ENCODE assay signal across 16 cellular contexts in the genomic region with DNA sequence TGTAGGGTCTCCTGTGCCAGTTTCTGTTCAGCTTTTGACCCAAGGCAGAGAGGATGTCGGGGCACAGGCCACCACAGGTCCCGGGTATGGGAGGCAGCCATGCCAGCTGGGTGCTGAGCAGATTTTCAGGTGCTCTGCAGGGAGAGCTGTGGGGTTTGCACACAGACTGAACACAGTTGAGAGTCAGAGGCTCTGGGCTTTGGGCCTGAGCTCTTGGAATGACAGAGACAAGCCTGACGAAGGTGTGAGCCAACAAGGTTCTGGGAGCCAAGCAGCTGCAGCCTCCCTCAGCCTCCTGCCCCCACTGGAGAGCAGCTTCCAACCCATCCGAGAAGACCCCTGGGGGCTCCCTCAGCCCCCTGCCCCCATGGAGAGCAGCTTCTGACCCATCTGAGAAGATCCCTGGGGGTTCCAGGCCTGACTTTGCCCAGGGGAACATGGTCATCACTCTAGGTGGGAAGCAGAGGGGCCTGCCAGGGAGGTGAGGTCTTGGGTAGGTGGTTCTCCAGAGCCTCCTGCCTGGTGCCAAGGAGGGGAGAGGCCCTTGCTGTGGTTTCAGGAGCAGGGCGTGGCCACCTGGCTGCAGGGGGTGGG. TPM values are rescaled to one million over a fixed set of nuclear protein-coding genes. Genes with fewer than 3 reads are reported as not detected.
DNase-seq lines count a peak whose midpoint lies in the region; ATAC-seq and TF ChIP-seq lines count a peak whose summit lies in the region.
"Had no signal": no experiment of that assay in that cellular context is flagged by ENCODE, and none has a peak within 500 bp of the region (broad histone marks: within the 10 kb centered on the region; RNA-seq: fewer than 3 reads in every experiment).

No MANE protein-coding gene starts in this region.

- CTCF ChIA-PET in activated naive CD4-positive, alpha-beta T cell treated with anti-CD3 and anti-CD28 coated beads, Interleukin-2, amount 10 ng/mL, durations not matched to agents 7 days and 5 days (lab: Charles Lee): interaction anchor here (0.5 to 1.6 kb wide), 2 partner anchors 51 to 90 kb away, joined by 3 read pairs; no protein-coding TSS in a partner anchor
- CTCF ChIA-PET in PC-3 (lab: Charles Lee): no interaction called here

- H4K20me1 ChIP-seq in PC-3 (ENCODE audit: low read length): peaks cover 84% of the 10 kb centered on the region

- POLR2A ChIA-PET in PC-3 (lab: Charles Lee; ENCODE audit: unreplicated experiment): no interaction called here

- H3K27ac ChIP-seq in PC-3 (ENCODE audit: low read length): no peak overlapping the region
- no peak overlapping the region for H3K27ac ChIP-seq in skeletal muscle tissue (ENCODE audit: low read depth, low read length)

- peak overlapping the region; percentile 7; the same call in 1 of the 2 replicates for H3K4me2 ChIP-seq in PC-3 (ENCODE audit: low read length)

- peaks cover 55% of the 10 kb centered on the region for H3K4me1 Mint-ChIP-seq in activated naive CD4-positive, alpha-beta T cell treated with anti-CD3 and anti-CD28 coated beads, Interleukin-2, amount 50 U/mL, for 24 hours
- peaks cover 37% of the 10 kb centered on the region for H3K4me1 Mint-ChIP-seq in activated naive CD4-positive, alpha-beta T cell treated with anti-CD3 and anti-CD28 coated beads, Interleukin-2, amount 10 ng/mL, durations not matched to agents 7 days and 5 days
- peaks cover 92% of the 10 kb centered on the region for H3K4me1 Mint-ChIP-seq in dendritic cell treated with granulocyte-macrophage colony-stimulating factor and Interleukin-4, amounts not matched to agents 40 ng/mL and 50 ng/mL, for 4 days (ENCODE audit: low read depth)

- no peaks in the 10 kb centered on the region for H3K36me3 Mint-ChIP-seq in activated naive CD4-positive, alpha-beta T cell treated with anti-CD3 and anti-CD28 coated beads, Interleukin-2, amount 50 U/mL, for 24 hours
- H3K36me3 Mint-ChIP-seq in activated naive CD4-positive, alpha-beta T cell treated with anti-CD3 and anti-CD28 coated beads, Interleukin-2, amount 10 ng/mL, durations not matched to agents 7 days and 5 days: no peaks in the 10 kb centered on the region
- peaks cover 36% of the 10 kb centered on the region for H3K36me3 Mint-ChIP-seq in dendritic cell treated with granulocyte-macrophage colony-stimulating factor and Interleukin-4, amounts not matched to agents 40 ng/mL and 50 ng/mL, for 4 days (ENCODE audit: low read depth)

- no peak for TF ChIP-seq CTCF in PC-3 (conservative IDR thresholded peaks at IDR 0.05; ENCODE audit: low read depth, low read length)

- no peaks in the 10 kb centered on the region for H3K36me3 ChIP-seq in PC-3 (ENCODE audit: low read depth, low read length)
- H3K36me3 ChIP-seq in skeletal muscle tissue (ENCODE audit: control insufficient read depth in 3 of 3, insufficient read depth in 3 of 3, low read length in 3 of 3): peaks cover 0 to 6% (median 6%) of the 10 kb centered on the region in 3 donors

- no peaks in the 10 kb centered on the region for H3K27me3 Mint-ChIP-seq in activated naive CD4-positive, alpha-beta T cell treated with anti-CD3 and anti-CD28 coated beads, Interleukin-2, amount 50 U/mL, for 24 hours
- no peaks in the 10 kb centered on the region for H3K27me3 Mint-ChIP-seq in activated naive CD4-positive, alpha-beta T cell treated with anti-CD3 and anti-CD28 coated beads, Interleukin-2, amount 10 ng/mL, durations not matched to agents 7 days and 5 days
- no peaks in the 10 kb centered on the region for H3K27me3 Mint-ChIP-seq in dendritic cell treated with granulocyte-macrophage colony-stimulating factor and Interleukin-4, amounts not matched to agents 40 ng/mL and 50 ng/mL, for 4 days
- H3K27me3 Mint-ChIP-seq: progenitor cell of endocrine pancreas had no signal

- no peaks in the 10 kb centered on the region for H3K9me3 Mint-ChIP-seq in activated naive CD4-positive, alpha-beta T cell treated with anti-CD3 and anti-CD28 coated beads, Interleukin-2, amount 50 U/mL, for 24 hours
- H3K9me3 Mint-ChIP-seq in activated naive CD4-positive, alpha-beta T cell treated with anti-CD3 and anti-CD28 coated beads, Interleukin-2, amount 10 ng/mL, durations not matched to agents 7 days and 5 days: no peaks in the 10 kb centered on the region
- no peaks in the 10 kb centered on the region for H3K9me3 Mint-ChIP-seq in dendritic cell treated with granulocyte-macrophage colony-stimulating factor and Interleukin-4, amounts not matched to agents 40 ng/mL and 50 ng/mL, for 4 days

- no TSS peak for BruUV-seq in PC-3 (replicated peaks; lab: Mats Ljungman, UMichigan)

- peaks cover 91% of the 10 kb centered on the region for H3K79me2 ChIP-seq in PC-3 (ENCODE audit: low read length)

- no peak overlapping the region for H3K4me3 Mint-ChIP-seq in activated naive CD4-positive, alpha-beta T cell treated with anti-CD3 and anti-CD28 coated beads, Interleukin-2, amount 50 U/mL, for 24 hours
- H3K4me3 Mint-ChIP-seq in activated naive CD4-positive, alpha-beta T cell treated with anti-CD3 and anti-CD28 coated beads, Interleukin-2, amount 10 ng/mL, durations not matched to agents 7 days and 5 days: no peak overlapping the region
- no peak overlapping the region for H3K4me3 Mint-ChIP-seq in dendritic cell treated with granulocyte-macrophage colony-stimulating factor and Interleukin-4, amounts not matched to agents 40 ng/mL and 50 ng/mL, for 4 days

- no peak for DNase-seq in activated naive CD4-positive, alpha-beta T cell treated with anti-CD3 and anti-CD28 coated beads, Interleukin-2, amount 10 ng/mL, durations not matched to agents 7 days and 5 days
- DNase-seq in PC-3: peak; percentile 59
- DNase-seq: activated gamma-delta T cell treated with Interleukin-2 at 50 U/mL for 16 hours, Caco-2, GOT3, left cardiac atrium, NCI-H146, NCI-H446, spleen had no signal

- no peaks in the 10 kb centered on the region for H3K27me3 ChIP-seq in PC-3 (ENCODE audit: low read length)
- H3K27me3 ChIP-seq in skeletal muscle tissue (ENCODE audit: control insufficient read depth in 3 of 3, insufficient read depth in 3 of 3, low read length in 3 of 3): no peaks in the 10 kb centered on the region
- H3K27me3 ChIP-seq: spleen had no signal

- H3K9ac ChIP-seq in PC-3 (ENCODE audit: low read length): no peak overlapping the region
- H3K9ac ChIP-seq in skeletal muscle tissue (ENCODE audit: low read depth in 1 of 3, low read length in 3 of 3): peak overlapping the region in 2 of 3 donors; percentile 20 to 62

- H3K9me3 ChIP-seq in PC-3 (ENCODE audit: low read length): no peaks in the 10 kb centered on the region
- H3K9me3 ChIP-seq in skeletal muscle tissue (ENCODE audit: control insufficient read depth in 3 of 3, low read length in 3 of 3): no peaks in the 10 kb centered on the region
- H3K9me3 ChIP-seq: Caco-2, spleen had no signal

- intact Hi-C loops in PC-3 (cut with micrococcal nuclease): no loop called here
- intact Hi-C loops in dendritic cell treated with granulocyte-macrophage colony-stimulating factor and Interleukin-4, amounts not matched to agents 40 ng/mL and 50 ng/mL, for 4 days (cut with micrococcal nuclease): no loop called here

- H3F3A ChIP-seq in PC-3 (ENCODE audit: low read length, unreplicated experiment): no peaks in the 10 kb centered on the region

- H3K9me2 ChIP-seq in PC-3 (replicated peaks; ENCODE audit: low read length): no peaks in the 10 kb centered on the region

- peak overlapping the region; percentile 41 for H3K27ac Mint-ChIP-seq in activated naive CD4-positive, alpha-beta T cell treated with anti-CD3 and anti-CD28 coated beads, Interleukin-2, amount 50 U/mL, for 24 hours
- H3K27ac Mint-ChIP-seq in activated naive CD4-positive, alpha-beta T cell treated with anti-CD3 and anti-CD28 coated beads, Interleukin-2, amount 10 ng/mL, durations not matched to agents 7 days and 5 days: no peak overlapping the region
- peak overlapping the region; percentile 88 for H3K27ac Mint-ChIP-seq in dendritic cell treated with granulocyte-macrophage colony-stimulating factor and Interleukin-4, amounts not matched to agents 40 ng/mL and 50 ng/mL, for 4 days
- H3K27ac Mint-ChIP-seq: progenitor cell of endocrine pancreas had no signal

- H3K4me1 ChIP-seq in PC-3 (ENCODE audit: insufficient read depth, low read length) (peaks cover 19% of the 10 kb centered on the region), skeletal muscle tissue (ENCODE audit: control insufficient read depth in 3 of 3, insufficient read depth in 3 of 3, low read length in 3 of 3) (peaks cover 59 to 86% (median 82%) of the 10 kb centered on the region in 3 donors)
- H3K4me1 ChIP-seq: Caco-2 had no signal

- ATAC-seq in PC-3 (peak; percentile 70), HG03439 (IDR thresholded peaks at IDR 0.05; ENCODE audit: unreplicated experiment) (no peak), GM18858 (IDR thresholded peaks at IDR 0.05; ENCODE audit: unreplicated experiment) (no peak), HG02759 (IDR thresholded peaks at IDR 0.05; ENCODE audit: unreplicated experiment) (no peak)

- no peak overlapping the region for H2AFZ ChIP-seq in PC-3 (ENCODE audit: low read length)

- H3K4me3 ChIP-seq in PC-3 (ENCODE audit: low read length) (no peak overlapping the region), skeletal muscle tissue (ENCODE audit: low read length in 3 of 3) (no peak overlapping the region)
- H3K4me3 ChIP-seq: spleen had no signal

RNA-seq across cellular contexts. Expression of gene FBRSL1, which starts 13.8 kb away (rescaled TPM):
- 45.3 and 62.3 TPM in 2 replicates for total RNA-seq in PC-3 (2014; rRNA removed)
- 6.8 TPM for total RNA-seq in skeletal muscle tissue
